ENCODE assay signal across 8 cellular contexts in genomic region chr10:69573056-69573806, GRCh38. TPM values are rescaled to one million over a fixed set of nuclear protein-coding genes. Genes with fewer than 3 reads are reported as not detected.
DNase-seq lines count a peak whose midpoint lies in the region; ATAC-seq and TF ChIP-seq lines count a peak whose summit lies in the region.

Gene NEUROG3, minus strand, starts transcription at chr10:69573422. Its CDS starts 379 bp downstream, at chr10:69573043.

- H3K4me3 ChIP-seq in GM23338: peak within 1 kb of the TSS; percentile 67
- H3K4me3 ChIP-seq in ovary: no peak within 1 kb of the TSS
- H3K4me3 ChIP-seq in thyroid gland (replicated peaks in 1 of 3): peak within 1 kb of the TSS in 1 of 3 donors; percentile 1

- POLR2A ChIA-PET in activated CD4-positive, alpha-beta memory T cell treated with anti-CD3 and anti-CD28 coated beads for 36 hours (lab: Charles Lee): no interaction called here

- H3K4me1 ChIP-seq in ES-I3 (ENCODE audit: insufficient read depth, low read length) (peaks cover 27% of the 10 kb centered on the region), GM23338 (ENCODE audit: insufficient read depth) (peaks cover 83% of the 10 kb centered on the region), ovary (ENCODE audit: insufficient read depth) (peaks cover 2% of the 10 kb centered on the region), thyroid gland (peaks cover 0 to 15% of the 10 kb centered on the region in 2 donors)

- no peak within 1 kb of the TSS for H3K27ac Mint-ChIP-seq in GM23338
- no peak within 1 kb of the TSS for H3K27ac Mint-ChIP-seq in activated CD4-positive, alpha-beta memory T cell treated with anti-CD3 and anti-CD28 coated beads for 36 hours

- H3K9me3 Mint-ChIP-seq in GM23338: peaks cover 8% of the 10 kb centered on the region; the same call in 2 of the 3 replicates
- no peaks in the 10 kb centered on the region for H3K9me3 Mint-ChIP-seq in activated CD4-positive, alpha-beta memory T cell treated with anti-CD3 and anti-CD28 coated beads for 36 hours

- TF ChIP-seq CTCF in GM23338 (conservative IDR thresholded peaks at IDR 0.05; ENCODE audit: low read depth in 2 of 2): 0 out of 4 replicates have a peak, but pooled peaks of 1 of the 2 experiments have one; percentile 12
- TF ChIP-seq CTCF in ovary (IDR thresholded peaks at IDR 0.05): no peak
- no peak for TF ChIP-seq CTCF in thyroid gland (IDR thresholded peaks at IDR 0.05)

- H3K36me3 ChIP-seq in ES-I3 (ENCODE audit: insufficient read depth, low read length) (no peaks in the 10 kb centered on the region), GM23338 (ENCODE audit: insufficient read depth) (no peaks in the 10 kb centered on the region), ovary (no peaks in the 10 kb centered on the region), thyroid gland (no peaks in the 10 kb centered on the region)

- H3K9ac ChIP-seq in ES-I3 (ENCODE audit: low read depth, low read length): peak within 1 kb of the TSS; percentile 38; the same call in 1 of the 2 replicates

- H3F3A ChIP-seq in GM23338 (replicated peaks; ENCODE audit: low read depth): peaks cover 29% of the 10 kb centered on the region

- peak within 1 kb of the TSS; percentile 88 for H2AFZ ChIP-seq in GM23338

- peak within 1 kb of the TSS; percentile 94 for H3K4me2 ChIP-seq in GM23338

- H3K27me3 ChIP-seq in GM23338 (ENCODE audit: insufficient read depth): peaks cover 99% of the 10 kb centered on the region
- no peaks in the 10 kb centered on the region for H3K27me3 ChIP-seq in ovary
- peaks cover 26% of the 10 kb centered on the region for H3K27me3 ChIP-seq in thyroid gland

- TF ChIP-seq POLR2A in ovary (IDR thresholded peaks at IDR 0.05): no peak
- TF ChIP-seq POLR2A in thyroid gland (IDR thresholded peaks at IDR 0.05): no peak

- H3K36me3 Mint-ChIP-seq in GM23338 (ENCODE audit: low read depth): peaks cover 4% of the 10 kb centered on the region; the same call in 1 of the 3 replicates
- H3K36me3 Mint-ChIP-seq in activated CD4-positive, alpha-beta memory T cell treated with anti-CD3 and anti-CD28 coated beads for 36 hours: no peaks in the 10 kb centered on the region

- H3K27ac ChIP-seq in GM23338 (ENCODE audit: low read depth): no peak within 1 kb of the TSS
- no peak within 1 kb of the TSS for H3K27ac ChIP-seq in ovary
- no peak within 1 kb of the TSS for H3K27ac ChIP-seq in thyroid gland

- no peaks in the 10 kb centered on the region for H3K79me2 ChIP-seq in GM23338 (replicated peaks; ENCODE audit: insufficient read depth)

- CTCF ChIA-PET in activated CD4-positive, alpha-beta memory T cell treated with anti-CD3 and anti-CD28 coated beads for 36 hours (lab: Charles Lee): interaction anchor here (1.0 to 1.8 kb wide), 2 partner anchors 56 to 58 kb away, joined by 3 to 10 read pairs; no protein-coding TSS in a partner anchor

- no peaks in the 10 kb centered on the region for H3K9me2 ChIP-seq in GM23338 (ENCODE audit: insufficient read depth)

- WGBS in ovary, 3 donors: 0 to 1% (median 1%) methylated on average over 23 to 53 of the region's 53 CpGs
- 3 to 4% methylated on average over 23 to 27 of the region's 53 CpGs for WGBS in thyroid gland, 2 donors

- intact Hi-C loops in activated CD4-positive, alpha-beta memory T cell treated with anti-CD3 and anti-CD28 coated beads for 36 hours (cut with micrococcal nuclease): no loop called here
- intact Hi-C loops in ovary (cut with DNase I): no loop called here
- intact Hi-C loops in thyroid gland (cut with DNase I): no loop called here

- no peak for TF ChIP-seq EP300 in ovary (IDR thresholded peaks at IDR 0.05)

- ATAC-seq in GM23338: peak; percentile 19

- H3K27me3 Mint-ChIP-seq in GM23338 (ENCODE audit: insufficient read depth, low read depth, poor library complexity): peaks cover 98% of the 10 kb centered on the region
- peaks cover 75% of the 10 kb centered on the region for H3K27me3 Mint-ChIP-seq in activated CD4-positive, alpha-beta memory T cell treated with anti-CD3 and anti-CD28 coated beads for 36 hours

- no peaks in the 10 kb centered on the region; the same call in 1 of the 2 replicates for H4K20me1 ChIP-seq in GM23338 (replicated peaks; ENCODE audit: insufficient read depth)

- H3K4me1 Mint-ChIP-seq in GM23338: peaks cover 75% of the 10 kb centered on the region
- H3K4me1 Mint-ChIP-seq in activated CD4-positive, alpha-beta memory T cell treated with anti-CD3 and anti-CD28 coated beads for 36 hours (ENCODE audit: low read depth): peaks cover 21% of the 10 kb centered on the region

- DNase-seq in GM23338 (ENCODE audit: low spot score): peak; percentile 74
- peak; percentile 20 for DNase-seq in activated CD4-positive, alpha-beta memory T cell treated with anti-CD3 and anti-CD28 coated beads for 36 hours
- peak; percentile 2 for DNase-seq in medulla oblongata (ENCODE audit: extremely low spot score)
- no peak for DNase-seq in NCI-H2081 treated with DMSO at 0.1 percent for 48 hours (lab: John Stamatoyannopoulos, UW)
- no peak for DNase-seq in ovary
- no peak for DNase-seq in thyroid gland
- DNase-seq in activated CD4-positive, CD25-positive, alpha-beta regulatory T cell (lab: John Stamatoyannopoulos, UW): no peak

- H3K9me3 ChIP-seq in ES-I3 (ENCODE audit: control insufficient read depth, insufficient read depth, low read length) (no peaks in the 10 kb centered on the region), ovary (no peaks in the 10 kb centered on the region), thyroid gland (no peaks in the 10 kb centered on the region)

- H3K4me3 Mint-ChIP-seq in GM23338: peak within 1 kb of the TSS; percentile 76
- peak within 1 kb of the TSS; percentile 61 for H3K4me3 Mint-ChIP-seq in activated CD4-positive, alpha-beta memory T cell treated with anti-CD3 and anti-CD28 coated beads for 36 hours

TF ChIP-seq in GM23338, 12 proteins besides CTCF, POLR2A, EP300 and RAD21:
- TF ChIP-seq ZNF331 (CRISPR knock-in tag; IDR thresholded peaks at IDR 0.05; ENCODE audit: low read depth): no peak
- TF ChIP-seq EZH2 (IDR thresholded peaks at IDR 0.05; ENCODE audit: low read depth, unreplicated experiment): peak; percentile 85

RNA-seq across cellular contexts. Expression of gene NEUROG3, which starts in this region (rescaled TPM):
- total RNA-seq in GM23338 (2014; rRNA removed; shearing (Covaris generic)): 0.16 TPM in 1 of 2 replicates, not detected in the other
- polyA plus RNA-seq in GM23338 (2016; fragmentation: Nextera tagmentation; extraction: Ambion mirVana) (0.31 TPM in 1 of 2 replicates, not detected in the other), ovary (not detected)
- total RNA-seq in activated CD4-positive, alpha-beta memory T cell treated with anti-CD3 and anti-CD28 coated beads for 36 hours: not detected
- total RNA-seq in ovary (not detected), thyroid gland (1 to 10 TPM in 1 of 4 donors, not detected in 3; 1.9 TPM)

Comparison
In these comparisons a context has a peak if more than half of its experiments do, and no peak if none do; other contexts are left out.
1. Peak in DNase-seq, ATAC-seq, H3K4me3 ChIP-seq and H3K4me2 ChIP-seq in GM23338; RNA of the gene not detected or under 1 TPM.
2. Peak in DNase-seq in activated CD4-positive, alpha-beta memory T cell treated with anti-CD3 and anti-CD28 coated beads for 36 hours; RNA of the gene not detected or under 1 TPM.